Comparison of ENCODE assay signal across 16 cellular contexts in genomic region chr11:101741479-101742175, GRCh38.
DNase-seq lines count a peak whose midpoint lies in the region; ATAC-seq and TF ChIP-seq lines count a peak whose summit lies in the region.
"Had no signal": no experiment of that assay in that cellular context is flagged by ENCODE, and none has a peak within 500 bp of the region (broad histone marks: within the 10 kb centered on the region; RNA-seq: fewer than 3 reads in every experiment).

No MANE protein-coding gene starts in this region.

- no peak overlapping the region for H4K91ac ChIP-seq in H9 (ENCODE audit: insufficient read length, low read depth, low read length)

- no peak overlapping the region for H2BK20ac ChIP-seq in H9 (ENCODE audit: low read depth, low read length, poor library complexity, severe bottlenecking)

- H2BK12ac ChIP-seq in H9 (ENCODE audit: insufficient read length, low read depth, low read length) = no peak overlapping the region

- TF ChIP-seq POLR2A in body of pancreas (IDR thresholded peaks at IDR 0.05) = no peak

- no peaks in the 10 kb centered on the region for H3K23me2 ChIP-seq in H9 (ENCODE audit: insufficient read length, low read depth, low read length, poor library complexity, severe bottlenecking)

- H3K9me2 ChIP-seq in MM.1S (replicated peaks; ENCODE audit: insufficient read depth, low read length) = no peaks in the 10 kb centered on the region

- intact Hi-C loops in mammary epithelial cell (cut with micrococcal nuclease) = no loop called here
- intact Hi-C loops in body of pancreas (cut with DNase I) = no loop called here
- intact Hi-C loops in sciatic nerve (cut with DNase I) = no loop called here
- intact Hi-C loops in Right ventricle myocardium superior (cut with DNase I) = no loop called here

- CTCF ChIA-PET in mammary epithelial cell (lab: Charles Lee; ENCODE audit: low non-redundant PET) = no interaction called here

- H3F3A ChIP-seq in MM.1S (ENCODE audit: insufficient read depth, low read length) = peaks cover 5% of the 10 kb centered on the region; the same call in 1 of the 2 replicates

- H3K79me1 ChIP-seq in H9 (ENCODE audit: insufficient read depth, low read depth, low read length, poor library complexity, severe bottlenecking) (no peaks in the 10 kb centered on the region), mesendoderm (ENCODE audit: low read length) (no peaks in the 10 kb centered on the region)

- DNase-seq in H9 = no peak
- no peak for DNase-seq in MM.1S
- DNase-seq in mammary epithelial cell = peak; percentile 82
- DNase-seq in mesendoderm = no peak
- DNase-seq in body of pancreas = no peak
- DNase-seq in sciatic nerve (ENCODE audit: low spot score) = no peak
- DNase-seq in Right ventricle myocardium superior = no peak
- DNase-seq: ACHN; Calu3; CD4-positive, CD25-positive, alpha-beta regulatory T cell; DMS79; GM23248 had no signal

- H3K9me3 ChIP-seq in H9 (ENCODE audit: control insufficient read depth, low read depth, low read length) = no peaks in the 10 kb centered on the region
- no peaks in the 10 kb centered on the region for H3K9me3 ChIP-seq in MM.1S (replicated peaks; ENCODE audit: insufficient read depth, low read length)
- H3K9me3 ChIP-seq in mammary epithelial cell (replicated peaks; ENCODE audit: insufficient read depth, low read length) = no peaks in the 10 kb centered on the region
- no peaks in the 10 kb centered on the region for H3K9me3 ChIP-seq in body of pancreas
- H3K9me3 ChIP-seq: BLaER1 treated with 17β-estradiol and CSF1 and Interleukin-3, amounts not matched to agents 10 nM and 100 nM had no signal

- no peak overlapping the region for H2AK5ac ChIP-seq in H9 (ENCODE audit: insufficient read length, low read length)
- H2AK5ac ChIP-seq in mesendoderm (ENCODE audit: low read length) = no peak overlapping the region

- H3K9me3 Mint-ChIP-seq in H9 (no peaks in the 10 kb centered on the region), nephron (no peaks in the 10 kb centered on the region)

- no peak overlapping the region for H3K4me3 Mint-ChIP-seq in H9
- no peak overlapping the region for H3K4me3 Mint-ChIP-seq in nephron
- H3K4me3 Mint-ChIP-seq: CD4-positive, CD25-positive, alpha-beta regulatory T cell had no signal

- H3K27ac Mint-ChIP-seq in H9 (peak overlapping the region in 2 of 3 experiments; percentile 30 to 76; a peak in 4 of 7 replicates), nephron (peak overlapping the region; percentile 8 to 50 (median 15))
- H3K27ac Mint-ChIP-seq: CD4-positive, CD25-positive, alpha-beta regulatory T cell had no signal

- H4K5ac ChIP-seq in H9 (ENCODE audit: insufficient read length, low read depth, low read length) (no peak overlapping the region), mesendoderm (ENCODE audit: low read length) (no peak overlapping the region)

- H3K4me1 Mint-ChIP-seq in H9 = peaks cover 4 to 14% of the 10 kb centered on the region in 2 experiments; a peak in 3 of 4 replicates
- H3K4me1 Mint-ChIP-seq in nephron = peaks cover 23% of the 10 kb centered on the region
- H3K4me1 Mint-ChIP-seq: CD4-positive, CD25-positive, alpha-beta regulatory T cell had no signal

- ATAC-seq in body of pancreas = no peak
- no peak for ATAC-seq in sciatic nerve
- no peak for ATAC-seq in Right ventricle myocardium superior (ENCODE audit: poor library complexity)
- ATAC-seq: GM12878, HepG2 had no signal

- H3K36me3 ChIP-seq in MM.1S (replicated peaks; ENCODE audit: insufficient read depth, low read length) (no peaks in the 10 kb centered on the region), mammary epithelial cell (ENCODE audit: insufficient read depth, low read length) (no peaks in the 10 kb centered on the region), mesendoderm (ENCODE audit: control insufficient read depth, insufficient read depth, low read length) (no peaks in the 10 kb centered on the region), body of pancreas (replicated peaks in 1 of 2; ENCODE audit: insufficient read depth in 1 of 2, low read depth in 2 of 2) (no peaks in the 10 kb centered on the region)
- H3K36me3 ChIP-seq: BLaER1 treated with 17β-estradiol and CSF1 and Interleukin-3, amounts not matched to agents 10 nM and 100 nM had no signal

- BruUV-seq in mammary epithelial cell (replicated peaks; lab: Mats Ljungman, UMichigan) = no TSS peak

- H2BK5ac ChIP-seq in H9 (ENCODE audit: insufficient read length, low read length) (no peak overlapping the region), mesendoderm (ENCODE audit: low read length) (no peak overlapping the region)

- no peak overlapping the region for H2BK15ac ChIP-seq in H9 (ENCODE audit: low read depth, low read length)
- H2BK15ac ChIP-seq in mesendoderm (replicated peaks; ENCODE audit: low read depth) = no peak overlapping the region

- H4K8ac ChIP-seq in H9 (replicated peaks; ENCODE audit: insufficient read length, low read depth, low read length) (no peak overlapping the region), mesendoderm (ENCODE audit: low read depth, low read length) (no peak overlapping the region)

- no peak overlapping the region for H3K9ac ChIP-seq in H9 (ENCODE audit: extremely low read depth, insufficient read length, low read length)
- no peak overlapping the region for H3K9ac ChIP-seq in MM.1S (ENCODE audit: low read length)
- H3K9ac ChIP-seq in mammary epithelial cell (ENCODE audit: insufficient read depth, low read length) = no peak overlapping the region
- H3K9ac ChIP-seq in mesendoderm (ENCODE audit: low read length) = no peak overlapping the region
- H3K9ac ChIP-seq: BLaER1 treated with 17β-estradiol and CSF1 and Interleukin-3, amounts not matched to agents 10 nM and 100 nM; GM23248 had no signal

- no peak overlapping the region for H3K4ac ChIP-seq in H9 (ENCODE audit: low read depth, low read length)
- no peak overlapping the region for H3K4ac ChIP-seq in mesendoderm (ENCODE audit: low read depth, low read length)

- dilution Hi-C loops in mammary epithelial cell (cut with HindIII; ENCODE audit: low sequenced_read_pairs) = no loop called here

- H3K14ac ChIP-seq in H9 (ENCODE audit: insufficient read depth, low read length) = no peak overlapping the region; the same call in 1 of the 2 replicates

- no peaks in the 10 kb centered on the region for H3K79me2 ChIP-seq in H9 (ENCODE audit: insufficient read depth, low read length)
- H3K79me2 ChIP-seq in MM.1S (ENCODE audit: low read length) = no peaks in the 10 kb centered on the region
- no peaks in the 10 kb centered on the region for H3K79me2 ChIP-seq in mammary epithelial cell (ENCODE audit: insufficient read depth, low read length)
- H3K79me2 ChIP-seq in mesendoderm (ENCODE audit: control insufficient read depth, insufficient read depth, low read length) = no peaks in the 10 kb centered on the region

- H3K4me1 ChIP-seq in H9 (ENCODE audit: insufficient read depth, low read length) (no peaks in the 10 kb centered on the region), MM.1S (ENCODE audit: low read length) (0 out of 2 replicates have a peak, but pooled peaks cover 14% of the 10 kb centered on the region), mammary epithelial cell (ENCODE audit: insufficient read depth, low read length) (peaks cover 14% of the 10 kb centered on the region), mesendoderm (ENCODE audit: control insufficient read depth, low read depth, low read length) (peaks cover 2% of the 10 kb centered on the region), body of pancreas (no peaks in the 10 kb centered on the region)
- H3K4me1 ChIP-seq: BLaER1 treated with 17β-estradiol and CSF1 and Interleukin-3, amounts not matched to agents 10 nM and 100 nM had no signal

- H4K20me1 ChIP-seq in H9 (ENCODE audit: control insufficient read depth, insufficient read depth, insufficient read length) = no peaks in the 10 kb centered on the region
- H4K20me1 ChIP-seq in MM.1S (ENCODE audit: insufficient read depth, low read length) = no peaks in the 10 kb centered on the region
- no peaks in the 10 kb centered on the region for H4K20me1 ChIP-seq in mammary epithelial cell (ENCODE audit: insufficient read depth, low read length)
- H4K20me1 ChIP-seq: BLaER1 treated with 17β-estradiol and CSF1 and Interleukin-3, amounts not matched to agents 10 nM and 100 nM had no signal

- TF ChIP-seq CTCF in H9 (conservative IDR thresholded peaks at IDR 0.05) (no peak), MM.1S (IDR thresholded peaks at IDR 0.05; ENCODE audit: low read length) (no peak), mammary epithelial cell (conservative IDR thresholded peaks at IDR 0.05 in 1 of 2, IDR thresholded peaks at IDR 0.05 in 1 of 2; ENCODE audit: extremely low read depth in 1 of 2, insufficient read depth in 1 of 2, low read depth in 1 of 2, low read length in 2 of 2) (no peak), nephron (IDR thresholded peaks at IDR 0.05; ENCODE audit: unreplicated experiment in 3 of 3) (no peak), body of pancreas (IDR thresholded peaks at IDR 0.05) (no peak)

- H3K4me3 ChIP-seq in MM.1S (ENCODE audit: low read length) = no peak overlapping the region
- peak overlapping the region in 1 of 3 experiments; percentile 26 for H3K4me3 ChIP-seq in mammary epithelial cell (replicated peaks in 1 of 3; ENCODE audit: insufficient read depth in 1 of 3, low read depth in 2 of 3, low read length in 3 of 3)
- no peak overlapping the region for H3K4me3 ChIP-seq in mesendoderm (ENCODE audit: low read length)
- no peak overlapping the region for H3K4me3 ChIP-seq in body of pancreas
- H3K4me3 ChIP-seq: BLaER1 treated with 17β-estradiol and CSF1 and Interleukin-3, amounts not matched to agents 10 nM and 100 nM; GM12878; GM23248 had no signal

- H3K18ac ChIP-seq in H9 (ENCODE audit: insufficient read length, low read depth, low read length) (no peak overlapping the region), mesendoderm (ENCODE audit: low read length) (no peak overlapping the region)

- H3K23ac ChIP-seq in H9 (ENCODE audit: insufficient read length, low read depth, low read length) (no peak overlapping the region), mesendoderm (ENCODE audit: low read length) (no peak overlapping the region)

- no peaks in the 10 kb centered on the region for H3K27me3 Mint-ChIP-seq in H9 (ENCODE audit: low read depth)
- H3K27me3 Mint-ChIP-seq in nephron (ENCODE audit: low read depth) = peaks cover 5% of the 10 kb centered on the region
- H3K27me3 Mint-ChIP-seq: CD4-positive, CD25-positive, alpha-beta regulatory T cell had no signal

- in situ Hi-C loops in mammary epithelial cell (cut with MboI; ENCODE audit: low sequenced_read_pairs in 2 of 2) = no loop called here

- no peak overlapping the region for H3K4me2 ChIP-seq in H9 (ENCODE audit: insufficient read depth, insufficient read length, low read length)
- H3K4me2 ChIP-seq in MM.1S (ENCODE audit: low read depth, low read length) = peak overlapping the region; percentile 0; the same call in 1 of the 2 replicates
- H3K4me2 ChIP-seq in mammary epithelial cell (ENCODE audit: insufficient read depth, low read depth, low read length) = peak overlapping the region; percentile 84
- H3K4me2 ChIP-seq in mesendoderm (ENCODE audit: low read length) = no peak overlapping the region
- H3K4me2 ChIP-seq: BLaER1 treated with 17β-estradiol and CSF1 and Interleukin-3, amounts not matched to agents 10 nM and 100 nM had no signal

- H3T11ph ChIP-seq in H9 (ENCODE audit: low read length) = no peak overlapping the region

- no peak overlapping the region for H3K56ac ChIP-seq in H9 (ENCODE audit: insufficient read length, low read depth, low read length)
- no peak overlapping the region for H3K56ac ChIP-seq in mesendoderm (ENCODE audit: low read length)

- no peak overlapping the region for H2BK120ac ChIP-seq in H9 (ENCODE audit: low read depth, low read length, poor library complexity, severe bottlenecking)
- no peak overlapping the region for H2BK120ac ChIP-seq in mesendoderm (ENCODE audit: low read depth, low read length)

- H3K27ac ChIP-seq in H9 (ENCODE audit: insufficient read length, low read depth, low read length) (no peak overlapping the region), MM.1S (ENCODE audit: low read length) (no peak overlapping the region), mammary epithelial cell (ENCODE audit: insufficient read depth, low read depth, low read length) (no peak overlapping the region), mesendoderm (ENCODE audit: low read depth, low read length) (no peak overlapping the region), body of pancreas (no peak overlapping the region)
- H3K27ac ChIP-seq: BLaER1 treated with 17β-estradiol and CSF1 and Interleukin-3, amounts not matched to agents 10 nM and 100 nM; GM23248 had no signal

- H3K36me3 Mint-ChIP-seq in H9 (ENCODE audit: insufficient read depth in 1 of 3, low read depth in 3 of 3) (no peaks in the 10 kb centered on the region), nephron (ENCODE audit: low read depth) (no peaks in the 10 kb centered on the region)
- H3K36me3 Mint-ChIP-seq: CD4-positive, CD25-positive, alpha-beta regulatory T cell had no signal

- H3K27me3 ChIP-seq in H9 (ENCODE audit: insufficient read depth, low read length) (no peaks in the 10 kb centered on the region), MM.1S (replicated peaks; ENCODE audit: insufficient read depth, low read length) (no peaks in the 10 kb centered on the region), mammary epithelial cell (ENCODE audit: insufficient read depth, low read length) (no peaks in the 10 kb centered on the region), mesendoderm (ENCODE audit: insufficient read depth, low read length, poor library complexity) (no peaks in the 10 kb centered on the region), body of pancreas (no peaks in the 10 kb centered on the region)
- H3K27me3 ChIP-seq: BLaER1 treated with 17β-estradiol and CSF1 and Interleukin-3, amounts not matched to agents 10 nM and 100 nM had no signal

- H2AFZ ChIP-seq in H9 (ENCODE audit: low read length) = no peak overlapping the region
- H2AFZ ChIP-seq in MM.1S (ENCODE audit: low read length) = no peak overlapping the region
- peak overlapping the region; percentile 96 for H2AFZ ChIP-seq in mammary epithelial cell (ENCODE audit: low read depth, low read length)
- H2AFZ ChIP-seq: GM23248 had no signal

- no CpG with 5 or more reads among the region's 6 CpGs for WGBS in H9 (ENCODE audit: extremely low coverage, insufficient read length, low lambda C conversion rate)
- 29% methylated on average over 6 of the region's 6 CpGs for WGBS in mammary epithelial cell (ENCODE audit: low coverage, missing lambda C conversion rate)
- WGBS in mesendoderm (ENCODE audit: extremely low coverage, insufficient coverage, low lambda C conversion rate) = no CpG with 5 or more reads among the region's 6 CpGs
- WGBS in body of pancreas, 2 donors = 53 to 61% methylated on average over 6 of the region's 6 CpGs

Comparison
In these comparisons a context has a peak if more than half of its experiments do, and no peak if none do; other contexts are left out.
1. H3K4me2 ChIP-seq: peak in MM.1S (single experiment) and mammary epithelial cell (single experiment); none in H9 (single experiment) and mesendoderm (single experiment).